Comparison of ENCODE assay signal across 8 cellular contexts in the genomic region with DNA sequence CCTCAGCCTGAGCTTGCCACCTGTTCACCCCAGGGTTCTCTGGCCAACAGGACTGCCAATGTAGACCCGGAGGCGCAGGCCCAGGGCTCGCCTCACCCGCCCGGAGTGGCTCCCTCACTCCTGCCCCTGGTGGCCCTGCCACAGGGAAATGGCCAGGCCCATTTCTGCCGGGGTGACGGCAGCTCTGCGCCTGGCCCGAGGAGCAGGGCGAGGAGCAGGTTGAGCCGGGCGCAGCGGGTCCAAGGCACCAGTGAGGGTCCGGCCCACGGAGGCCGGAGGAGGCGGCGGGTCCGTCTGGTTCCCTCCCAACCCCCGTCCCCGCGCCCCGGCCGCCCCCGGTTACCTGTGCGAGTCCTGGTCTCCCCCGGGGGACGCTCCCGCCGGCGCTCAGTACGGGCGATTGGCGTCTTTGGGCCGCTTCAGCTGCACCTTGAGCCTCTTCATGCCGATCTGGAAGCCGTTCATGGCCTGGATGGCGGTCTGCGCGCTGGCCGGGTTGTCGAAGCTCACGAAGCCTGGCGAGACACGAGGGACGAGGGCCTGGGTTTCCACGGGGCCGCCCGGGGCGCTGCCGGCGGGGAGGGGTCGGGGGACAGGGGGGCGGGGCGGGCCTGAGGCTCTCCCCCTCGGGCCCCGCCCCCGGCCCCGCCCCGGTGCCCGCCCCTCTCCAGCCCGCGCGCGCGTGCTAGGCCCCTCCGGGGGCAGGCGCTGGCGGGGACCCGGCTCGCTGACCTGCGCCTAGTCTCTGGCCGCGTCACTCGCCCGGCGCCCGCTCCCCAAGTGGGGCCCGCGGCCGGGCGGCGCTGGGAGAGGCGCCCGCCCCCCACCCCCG.
DNase-seq lines count a peak whose midpoint lies in the region; ATAC-seq, FAIRE-seq and TF ChIP-seq lines count a peak whose summit lies in the region.

No MANE protein-coding gene starts in this region.

- H3K4me1 ChIP-seq in heart right ventricle = peaks cover 0 to 12% (median 3%) of the 10 kb centered on the region in 9 donors

- intact Hi-C loops in heart right ventricle (cut with DNase I) = no loop called here

- DNase-seq in NCI-H460 (ENCODE audit: extremely low read depth, low read depth) (peak; percentile 3), heart right ventricle (peak in 1 of 2 donors; percentile 25), SKM-1 treated with dmso at 0.1 percent for 144 hours (lab: John Stamatoyannopoulos, UW; ENCODE audit: unreplicated experiment) (no peak), H54 (ENCODE audit: insufficient read length, low spot score) (no peak)
- DNase-seq in effector CD4-positive, alpha-beta T cell = no peak
- DNase-seq in stimulated activated CD4-positive, alpha-beta T cell treated with anti-CD3 and anti-CD28 coated beads, Interleukin-2, amount 100 ng/mL, for 48 hours = no peak

- FAIRE-seq in H54 (lab: Jason Lieb, UNC) = no peak

- no peaks in the 10 kb centered on the region for H3K36me3 ChIP-seq in heart right ventricle

- H3K27me3 ChIP-seq in heart right ventricle = peaks cover 3 to 72% (median 66%) of the 10 kb centered on the region in 7 donors

- WGBS in heart right ventricle, 2 donors = 5 to 7% methylated on average over 60 to 86 of the region's 86 CpGs

- no peak for TF ChIP-seq CTCF in heart right ventricle (IDR thresholded peaks at IDR 0.05)

- H3K4me3 ChIP-seq in heart right ventricle (peak overlapping the region in 9 of 10 donors; percentile 7 to 46 (median 39)), skin epidermis (peak overlapping the region in 5 of 7 experiments; percentile 7 to 35 (median 20))

- no peaks in the 10 kb centered on the region for H3K9me3 ChIP-seq in heart right ventricle

- H3K27ac ChIP-seq in heart right ventricle = no peak overlapping the region
- no peak overlapping the region for H3K27ac ChIP-seq in skin epidermis

- TF ChIP-seq POLR2A in H54 (IDR thresholded peaks at IDR 0.05; ENCODE audit: low read depth, low read length) = no peak

- ATAC-seq in GM19372 (IDR thresholded peaks at IDR 0.05; ENCODE audit: low read depth, unreplicated experiment) (peak; percentile 60), heart right ventricle (peak in 5 of 8 donors; percentile 28 to 67 (median 57))
